Comparison of ENCODE assay signal across 10 cellular contexts in the genomic region with DNA sequence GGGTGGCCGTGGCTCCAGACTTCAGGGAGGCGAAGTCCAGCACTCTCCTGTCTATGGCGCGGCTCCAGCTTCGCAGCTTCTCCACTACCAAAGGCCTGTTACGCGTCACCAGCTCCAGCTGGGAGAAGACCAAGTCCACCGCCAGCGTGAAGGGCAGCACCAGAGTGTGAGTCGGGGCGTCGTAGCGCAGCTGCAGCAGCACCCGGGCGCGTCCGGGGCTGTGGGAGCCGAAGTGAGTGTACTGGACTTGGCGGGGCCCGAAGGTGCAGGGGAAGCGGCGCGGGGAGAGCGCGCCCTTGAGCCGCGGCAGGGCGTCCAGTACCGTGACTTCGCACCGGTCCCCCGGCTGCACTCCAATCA. TPM values are rescaled to one million over a fixed set of nuclear protein-coding genes. Genes with fewer than 3 reads are reported as not detected.
DNase-seq lines count a peak whose midpoint lies in the region; ATAC-seq and TF ChIP-seq lines count a peak whose summit lies in the region.
"Had no signal": no experiment of that assay in that cellular context is flagged by ENCODE, and none has a peak within 500 bp of the region (broad histone marks: within the 10 kb centered on the region; RNA-seq: fewer than 3 reads in every experiment).

No MANE protein-coding gene starts in this region.

- H3K4me3 ChIP-seq in skeletal muscle tissue (ENCODE audit: low read length in 3 of 3) = peak overlapping the region; percentile 41 to 68 (median 57)
- H3K4me3 ChIP-seq: SJSA1 had no signal

- intact Hi-C loops in Right ventricle myocardium superior (cut with DNase I) = no loop called here

- H3K9me3 ChIP-seq in skeletal muscle tissue (ENCODE audit: control insufficient read depth in 3 of 3, low read length in 3 of 3) = no peaks in the 10 kb centered on the region
- H3K9me3 ChIP-seq: SJSA1 had no signal

- H3K4me1 ChIP-seq in skeletal muscle tissue (ENCODE audit: control insufficient read depth in 3 of 3, insufficient read depth in 3 of 3, low read length in 3 of 3) = peaks cover 12 to 18% (median 15%) of the 10 kb centered on the region in 3 donors
- H3K4me1 ChIP-seq: SJSA1 had no signal

- H3K27ac ChIP-seq in skeletal muscle tissue (ENCODE audit: low read depth, low read length) = no peak overlapping the region
- H3K27ac ChIP-seq: epithelial cell of prostate, SJSA1 had no signal

- H3K27me3 ChIP-seq in skeletal muscle tissue (ENCODE audit: control insufficient read depth in 3 of 3, insufficient read depth in 3 of 3, low read length in 3 of 3) = peaks cover 33 to 43% (median 41%) of the 10 kb centered on the region in 3 donors

- DNase-seq in Right ventricle myocardium superior = peak; percentile 56
- no peak for DNase-seq in DMS 273 (lab: John Stamatoyannopoulos, UW; ENCODE audit: unreplicated experiment)
- no peak for DNase-seq in hypothalamus (lab: John Stamatoyannopoulos, UW)

- peaks cover 0 to 2% (median 0%) of the 10 kb centered on the region in 3 donors for H3K36me3 ChIP-seq in skeletal muscle tissue (ENCODE audit: control insufficient read depth in 3 of 3, insufficient read depth in 3 of 3, low read length in 3 of 3)
- H3K36me3 ChIP-seq: SJSA1 had no signal

- H3K9ac ChIP-seq in skeletal muscle tissue (ENCODE audit: low read depth in 1 of 3, low read length in 3 of 3) = peak overlapping the region in 1 of 3 donors; percentile 57

- ATAC-seq in GM19351 (IDR thresholded peaks at IDR 0.05; ENCODE audit: unreplicated experiment) = peak; percentile 32
- ATAC-seq in SK-N-SH treated with all-trans-retinoic acid at 6 μM for 48 hours = peak; percentile 72
- ATAC-seq in Right ventricle myocardium superior (ENCODE audit: poor library complexity) = peak; percentile 70
- no peak for ATAC-seq in GM19452 (IDR thresholded peaks at IDR 0.05; ENCODE audit: unreplicated experiment)
- ATAC-seq: HCT116 had no signal

TF ChIP-seq in SK-N-SH treated with all-trans-retinoic acid at 6 μM for 48 hours, 23 proteins besides CTCF, POLR2A, EP300 and RAD21:
- no peak for TF ChIP-seq RARB (CRISPR knock-in tag; IDR thresholded peaks at IDR 0.05)
- no peak for TF ChIP-seq ISL1 (CRISPR knock-in tag; IDR thresholded peaks at IDR 0.05)
- TF ChIP-seq ESRRG (CRISPR knock-in tag; IDR thresholded peaks at IDR 0.05) = no peak
- TF ChIP-seq ZC3H10 (CRISPR knock-in tag; IDR thresholded peaks at IDR 0.05) = no peak
- TF ChIP-seq, protein P1, sequence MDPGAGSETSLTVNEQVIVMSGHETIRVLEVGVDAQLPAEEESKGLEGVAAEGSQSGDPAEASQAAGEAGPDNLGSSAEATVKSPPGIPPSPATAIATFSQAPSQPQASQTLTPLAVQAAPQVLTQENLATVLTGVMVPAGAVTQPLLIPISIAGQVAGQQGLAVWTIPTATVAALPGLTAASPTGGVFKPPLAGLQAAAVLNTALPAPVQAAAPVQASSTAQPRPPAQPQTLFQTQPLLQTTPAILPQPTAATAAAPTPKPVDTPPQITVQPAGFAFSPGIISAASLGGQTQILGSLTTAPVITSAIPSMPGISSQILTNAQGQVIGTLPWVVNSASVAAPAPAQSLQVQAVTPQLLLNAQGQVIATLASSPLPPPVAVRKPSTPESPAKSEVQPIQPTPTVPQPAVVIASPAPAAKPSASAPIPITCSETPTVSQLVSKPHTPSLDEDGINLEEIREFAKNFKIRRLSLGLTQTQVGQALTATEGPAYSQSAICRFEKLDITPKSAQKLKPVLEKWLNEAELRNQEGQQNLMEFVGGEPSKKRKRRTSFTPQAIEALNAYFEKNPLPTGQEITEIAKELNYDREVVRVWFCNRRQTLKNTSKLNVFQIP (CRISPR knock-in tag; IDR thresholded peaks at IDR 0.05; ENCODE audit: borderline replicate concordance, low read depth) = no peak
- no peak for TF ChIP-seq ZFP3 (CRISPR knock-in tag; IDR thresholded peaks at IDR 0.05)
- TF ChIP-seq SNAI2 (CRISPR knock-in tag; IDR thresholded peaks at IDR 0.05) = no peak
- TF ChIP-seq ARNTL (CRISPR knock-in tag; IDR thresholded peaks at IDR 0.05; ENCODE audit: borderline replicate concordance, low read depth) = no peak

RNA-seq across cellular contexts. Expression of gene FREM3, which starts 0.4 kb away (rescaled TPM):
- total RNA-seq in Right ventricle myocardium superior = 0.19 TPM
- total RNA-seq in skeletal muscle tissue = under 0.01 TPM
- total RNA-seq: SJSA1 had no signal
